In genomic region chr1:45552309-45552708, GRCh38 we compare ENCODE assay signal across 2 cellular contexts.
TF ChIP-seq lines count a peak whose summit lies in the region.

No MANE protein-coding gene starts in this region.

TF ChIP-seq in GM12878, 131 proteins besides CTCF, POLR2A, EP300 and RAD21:
- no peak for TF ChIP-seq TAF1 (IDR thresholded peaks at IDR 0.05; ENCODE audit: borderline replicate concordance, low read depth, low read length)
- no peak for TF ChIP-seq ZNF217 (IDR thresholded peaks at IDR 0.05)
- no peak for TF ChIP-seq DPF2 (IDR thresholded peaks at IDR 0.05)
- TF ChIP-seq ASH2L (IDR thresholded peaks at IDR 0.05; ENCODE audit: borderline replicate concordance, low read depth) = no peak
- TF ChIP-seq GABPA (IDR thresholded peaks at IDR 0.05; ENCODE audit: low read depth) = no peak
- no peak for TF ChIP-seq SMARCA5 (IDR thresholded peaks at IDR 0.05)
- TF ChIP-seq RBBP5 (conservative IDR thresholded peaks at IDR 0.05) = no peak
- TF ChIP-seq HDGF (IDR thresholded peaks at IDR 0.05) = no peak
- no peak for TF ChIP-seq TCF12 (IDR thresholded peaks at IDR 0.05; ENCODE audit: low read depth, low read length)
- no peak for TF ChIP-seq TBL1XR1 (IDR thresholded peaks at IDR 0.05; ENCODE audit: low read depth, low read length)
- TF ChIP-seq ZBED1 (IDR thresholded peaks at IDR 0.05; ENCODE audit: borderline replicate concordance) = no peak
- no peak for TF ChIP-seq BCL3 (IDR thresholded peaks at IDR 0.05; ENCODE audit: borderline replicate concordance, insufficient read depth, low read depth, low read length, poor library complexity, severe bottlenecking)
- TF ChIP-seq LARP7 (IDR thresholded peaks at IDR 0.05) = no peak
- TF ChIP-seq RELB (IDR thresholded peaks at IDR 0.05; ENCODE audit: low read depth) = no peak

TF ChIP-seq in neural cell, 6 proteins besides CTCF, POLR2A, EP300 and RAD21:
- no peak for TF ChIP-seq MXI1 (conservative IDR thresholded peaks at IDR 0.05; ENCODE audit: poor library complexity, severe bottlenecking)
- TF ChIP-seq TAF1 (IDR thresholded peaks at IDR 0.05; ENCODE audit: low read depth) = no peak
- no peak for TF ChIP-seq EZH2 (IDR thresholded peaks at IDR 0.05; ENCODE audit: borderline replicate concordance, insufficient read depth, low read length, poor library complexity, severe bottlenecking)
- no peak for TF ChIP-seq SMC3 (conservative IDR thresholded peaks at IDR 0.05; ENCODE audit: poor library complexity)
- TF ChIP-seq POLR2AphosphoS5 (IDR thresholded peaks at IDR 0.05) = no peak
- no peak for TF ChIP-seq REST (IDR thresholded peaks at IDR 0.05; ENCODE audit: borderline replicate concordance)
